22 cellular contexts compared by ENCODE assay signal in genomic region chr9:8287501-8287900, GRCh38.
"Had no signal": no experiment of that assay in that cellular context is flagged by ENCODE, and none has a peak within 500 bp of the region (broad histone marks: within the 10 kb centered on the region; RNA-seq: fewer than 3 reads in every experiment).

No MANE protein-coding gene starts in this region.

- H3K4me3 ChIP-seq: coronary artery, neural progenitor cell, ovary, prostate gland, right lobe of liver, spleen, thoracic aorta had no signal

- H3K36me3 Mint-ChIP-seq: natural killer cell treated with Interleukin-12 subunit alpha and Interleukin-12 subunit beta and Interleukin-15 and Interleukin-18, amount 100 ng/mL, for 72 hours; neural progenitor cell; stimulated activated naive B cell treated with anti-CD40 and anti-IgM and Interleukin-4, amounts not matched to agents 10 μg/mL and 1 μg/mL and 100 μg/mL, for 72 hours had no signal

- H3K4me1 Mint-ChIP-seq: stimulated activated naive CD8-positive, alpha-beta T cell treated with anti-CD3 and anti-CD28 coated beads, Interleukin-15, amount 100 ng/mL, for 72 hours had no signal

- ATAC-seq: foreskin keratinocyte; natural killer cell treated with Interleukin-12 subunit alpha and Interleukin-12 subunit beta and Interleukin-15 and Interleukin-18, amount 100 ng/mL, for 72 hours; right lobe of liver; stimulated activated naive B cell treated with anti-CD40 and anti-IgM and Interleukin-4, amounts not matched to agents 10 μg/mL and 1 μg/mL and 100 μg/mL, for 72 hours; stimulated activated naive CD8-positive, alpha-beta T cell treated with anti-CD3 and anti-CD28 coated beads, Interleukin-15, amount 100 ng/mL, for 72 hours had no signal

- H3K36me3 ChIP-seq: neural progenitor cell, ovary, prostate gland, right lobe of liver, spleen, thoracic aorta had no signal

- H3K27me3 ChIP-seq: foreskin keratinocyte, neural progenitor cell, ovary, right lobe of liver, spleen had no signal

- H3K27me3 Mint-ChIP-seq: stimulated activated naive CD8-positive, alpha-beta T cell treated with anti-CD3 and anti-CD28 coated beads, Interleukin-15, amount 100 ng/mL, for 72 hours had no signal

- H3K4me3 Mint-ChIP-seq: endodermal cell; natural killer cell treated with Interleukin-12 subunit alpha and Interleukin-12 subunit beta and Interleukin-15 and Interleukin-18, amount 100 ng/mL, for 72 hours; neural progenitor cell; stimulated activated naive B cell treated with anti-CD40 and anti-IgM and Interleukin-4, amounts not matched to agents 10 μg/mL and 1 μg/mL and 100 μg/mL, for 72 hours; stimulated activated naive CD8-positive, alpha-beta T cell treated with anti-CD3 and anti-CD28 coated beads, Interleukin-15, amount 100 ng/mL, for 72 hours had no signal

- DNase-seq: effector CD4-positive, alpha-beta T cell; erythroblast; foreskin keratinocyte; hippocampal formation; mammary epithelial cell; nucleus accumbens; ovary; retina; right lobe of liver; spleen; stimulated activated CD4-positive, alpha-beta T cell treated with anti-CD3 and anti-CD28 coated beads, Interleukin-2, amount 100 ng/mL, for 24 hours; stimulated activated CD4-positive, alpha-beta T cell treated with anti-CD3 and anti-CD28 coated beads, Interleukin-4, amount 100 ng/mL, for 4 hours; stimulated activated naive B cell treated with anti-CD40 and anti-IgM and Interleukin-4, amounts not matched to agents 10 μg/mL and 1 μg/mL and 100 μg/mL, for 72 hours; stimulated activated naive CD8-positive, alpha-beta T cell treated with anti-CD3 and anti-CD28 coated beads, Interleukin-15, amount 100 ng/mL, for 72 hours; substantia nigra; trophoblast cell had no signal

- H3K27ac Mint-ChIP-seq: endodermal cell; natural killer cell treated with Interleukin-12 subunit alpha and Interleukin-12 subunit beta and Interleukin-15 and Interleukin-18, amount 100 ng/mL, for 72 hours; neural progenitor cell; stimulated activated naive B cell treated with anti-CD40 and anti-IgM and Interleukin-4, amounts not matched to agents 10 μg/mL and 1 μg/mL and 100 μg/mL, for 72 hours; stimulated activated naive CD8-positive, alpha-beta T cell treated with anti-CD3 and anti-CD28 coated beads, Interleukin-15, amount 100 ng/mL, for 72 hours had no signal

- H3K27ac ChIP-seq: coronary artery, foreskin keratinocyte, neural progenitor cell, ovary, prostate gland, right lobe of liver, spleen, thoracic aorta had no signal

- H3K9me3 ChIP-seq: ovary, prostate gland, right lobe of liver, spleen, thoracic aorta had no signal

- H3K9me3 Mint-ChIP-seq: natural killer cell treated with Interleukin-12 subunit alpha and Interleukin-12 subunit beta and Interleukin-15 and Interleukin-18, amount 100 ng/mL, for 72 hours; stimulated activated naive B cell treated with anti-CD40 and anti-IgM and Interleukin-4, amounts not matched to agents 10 μg/mL and 1 μg/mL and 100 μg/mL, for 72 hours; stimulated activated naive CD8-positive, alpha-beta T cell treated with anti-CD3 and anti-CD28 coated beads, Interleukin-15, amount 100 ng/mL, for 72 hours had no signal

- H3K4me1 ChIP-seq: foreskin keratinocyte, prostate gland, right lobe of liver, spleen had no signal
